ENCODE assay signal across 1 cellular context in genomic region chr17:4836221-4836620, GRCh38.
TF ChIP-seq lines count a peak whose summit lies in the region.

No MANE protein-coding gene starts in this region.

TF ChIP-seq in GM12878, 131 proteins besides CTCF, POLR2A, EP300 and RAD21:
- no peak for TF ChIP-seq IKZF1 (conservative IDR thresholded peaks at IDR 0.05)
- TF ChIP-seq ETV6 (conservative IDR thresholded peaks at IDR 0.05 in 1 of 2, IDR thresholded peaks at IDR 0.05 in 1 of 2; ENCODE audit: borderline replicate concordance in 1 of 2, low read depth in 1 of 2): no peak
